8 cellular contexts compared by ENCODE assay signal in genomic region chrX:133549319-133549933, GRCh38.
"Had no signal": no experiment of that assay in that cellular context is flagged by ENCODE, and none has a peak within 500 bp of the region (broad histone marks: within the 10 kb centered on the region; RNA-seq: fewer than 3 reads in every experiment).

No MANE protein-coding gene starts in this region.

- ATAC-seq: GM12878 had no signal

- DNase-seq: GDM1, GF-D8 had no signal

- H3K4me3 ChIP-seq: GM12878 had no signal

- FAIRE-seq: G401.6, GM12878, GM12891, GM12892, GM18507, GM19239 had no signal
